35 cellular contexts compared by ENCODE assay signal in genomic region chr15:94987085-94987484, GRCh38.
"Had no signal": no experiment of that assay in that cellular context is flagged by ENCODE, and none has a peak within 500 bp of the region (broad histone marks: within the 10 kb centered on the region; RNA-seq: fewer than 3 reads in every experiment).

No MANE protein-coding gene starts in this region.

- DNase-seq: Kasumi-1, MG63, MM.1S, MV-4-11, NCI-H1048, NCI-H1092, NCI-H1092 treated with DMSO at 0.1 percent for 48 hours, NCI-H1105, NCI-H1105 treated with DMSO at 0.1 percent for 48 hours, NCI-H1417, NCI-H1417 treated with DMSO at 0.1 percent for 48 hours, NCI-H1436, NCI-H1436 treated with DMSO at 0.1 percent for 48 hours, NCI-H146, NCI-H1694, NCI-H1694 treated with DMSO at 0.1 percent for 48 hours, NCI-H187, NCI-H187 treated with DMSO at 0.1 percent for 48 hours, NCI-H1930, NCI-H2029, NCI-H2029 treated with DMSO at 0.1 percent for 48 hours, NCI-H2081, NCI-H2081 treated with DMSO at 0.1 percent for 48 hours, NCI-H2107, NCI-H2171, NCI-H2171 treated with DMSO at 0.1 percent for 48 hours, NCI-H2227 treated with DMSO at 0.1 percent for 48 hours, NCI-H226, NCI-H345, NCI-H446, NCI-H446 treated with DMSO at 0.1 percent for 48 hours, NCI-H510A, NCI-H510A treated with DMSO at 0.1 percent for 48 hours, NCI-H524, NCI-H524 treated with DMSO at 0.1 percent for 48 hours had no signal

- H3K36me3 ChIP-seq: MG63 had no signal

- H3K4me3 ChIP-seq: MG63 had no signal

- H3K27me3 ChIP-seq: MG63 had no signal
